In the genomic region with DNA sequence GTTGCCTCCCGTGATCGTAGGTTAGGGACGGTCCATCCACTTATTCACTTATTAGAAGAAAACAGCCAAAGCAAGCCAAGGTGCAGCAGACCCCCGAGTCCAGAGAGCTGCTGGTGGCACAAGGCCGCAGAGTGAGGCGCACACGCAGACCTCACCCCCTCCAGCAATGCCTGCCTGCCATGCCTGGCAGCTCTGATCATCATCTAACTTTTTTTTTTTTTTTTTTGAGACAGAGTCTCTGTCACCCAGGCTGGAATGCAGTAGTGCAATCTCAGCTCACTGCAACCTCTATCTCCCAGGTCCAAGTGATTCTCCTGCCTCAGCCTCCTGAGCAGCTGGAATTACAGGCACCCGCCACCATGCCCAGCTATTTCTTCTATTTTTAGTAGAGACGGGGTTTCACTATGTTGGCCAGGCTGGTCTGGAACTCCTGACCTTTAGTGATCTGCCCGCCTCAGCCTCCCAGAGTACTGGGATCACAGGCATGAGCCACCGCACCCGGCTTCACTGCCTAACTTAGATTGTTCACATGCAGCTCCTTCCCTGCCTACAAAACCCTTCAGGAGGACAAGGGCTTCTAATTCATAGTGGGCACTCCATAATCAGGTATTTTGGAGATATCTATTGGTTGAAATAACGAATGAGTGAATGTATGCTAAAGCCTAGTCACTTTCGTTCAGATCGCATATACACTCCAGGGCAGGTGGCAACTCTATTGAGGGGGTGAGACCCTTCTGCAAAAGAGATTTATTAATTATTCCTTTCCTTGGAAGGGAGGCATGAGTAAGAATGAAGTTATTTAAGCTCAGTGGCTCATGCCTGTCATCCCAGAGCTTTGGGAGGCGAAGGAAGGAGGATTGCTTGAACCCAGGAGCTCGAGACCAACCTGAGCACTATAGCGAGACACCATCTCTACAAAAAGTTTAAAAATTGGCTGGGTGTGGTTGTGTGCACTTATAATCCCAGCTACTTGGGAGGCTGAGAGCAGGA, we compare ENCODE assay signal across 11 cellular contexts. TPM values are rescaled to one million over a fixed set of nuclear protein-coding genes. Genes with fewer than 3 reads are reported as not detected.
DNase-seq lines count a peak whose midpoint lies in the region; ATAC-seq and TF ChIP-seq lines count a peak whose summit lies in the region.
"Had no signal": no experiment of that assay in that cellular context is flagged by ENCODE, and none has a peak within 500 bp of the region (broad histone marks: within the 10 kb centered on the region; RNA-seq: fewer than 3 reads in every experiment).

No MANE protein-coding gene starts in this region.

- H3K9me3 ChIP-seq in neural progenitor cell (ENCODE audit: low read depth), result no peaks in the 10 kb centered on the region

- peak overlapping the region; percentile 11 for H2AFZ ChIP-seq in neural progenitor cell (replicated peaks)

- H3K4me3 ChIP-seq in NB4 (ENCODE audit: low read depth, low read length) (peak overlapping the region; percentile 6), neural progenitor cell (no peak overlapping the region)

- intact Hi-C loops in dendritic cell treated with granulocyte-macrophage colony-stimulating factor and Interleukin-4, amounts not matched to agents 40 ng/mL and 50 ng/mL, for 4 days (cut with micrococcal nuclease), result no loop called here

- no peaks in the 10 kb centered on the region for H3K79me2 ChIP-seq in neural progenitor cell (ENCODE audit: low read depth)

- H3K36me3 ChIP-seq in neural progenitor cell, result no peaks in the 10 kb centered on the region

- peak overlapping the region; percentile 48 for H3K27ac ChIP-seq in 22Rv1
- no peak overlapping the region for H3K27ac ChIP-seq in neural progenitor cell

- no peak overlapping the region for H3K9ac ChIP-seq in neural progenitor cell

- H3K36me3 Mint-ChIP-seq in dendritic cell treated with granulocyte-macrophage colony-stimulating factor and Interleukin-4, amounts not matched to agents 40 ng/mL and 50 ng/mL, for 4 days (ENCODE audit: low read depth), result no peaks in the 10 kb centered on the region
- H3K36me3 Mint-ChIP-seq in neural progenitor cell, result no peaks in the 10 kb centered on the region
- peaks cover 13% of the 10 kb centered on the region for H3K36me3 Mint-ChIP-seq in effector memory CD8-positive, alpha-beta T cell (ENCODE audit: insufficient read depth)

- H3K9me3 Mint-ChIP-seq in dendritic cell treated with granulocyte-macrophage colony-stimulating factor and Interleukin-4, amounts not matched to agents 40 ng/mL and 50 ng/mL, for 4 days, result no peaks in the 10 kb centered on the region
- no peaks in the 10 kb centered on the region for H3K9me3 Mint-ChIP-seq in neural progenitor cell
- H3K9me3 Mint-ChIP-seq in effector memory CD8-positive, alpha-beta T cell, result no peaks in the 10 kb centered on the region
- H3K9me3 Mint-ChIP-seq: activated T-cell treated with anti-CD3 and anti-CD28 coated beads, Interleukin-2, amount 50 U/mL, for 24 hours had no signal

- H3F3A ChIP-seq in neural progenitor cell (ENCODE audit: low read depth), result peaks cover 10% of the 10 kb centered on the region

- no peaks in the 10 kb centered on the region for H3K27me3 ChIP-seq in neural progenitor cell

- DNase-seq in NB4 (ENCODE audit: low read depth) (no peak), neural progenitor cell (ENCODE audit: low spot score) (no peak), SW480 (ENCODE audit: low spot score) (no peak)
- no peak for DNase-seq in effector memory CD8-positive, alpha-beta T cell
- DNase-seq: central memory CD4-positive, alpha-beta T cell; NCI-H1048 had no signal

- peaks cover 60% of the 10 kb centered on the region for H3K4me1 Mint-ChIP-seq in dendritic cell treated with granulocyte-macrophage colony-stimulating factor and Interleukin-4, amounts not matched to agents 40 ng/mL and 50 ng/mL, for 4 days (ENCODE audit: low read depth)
- peaks cover 39% of the 10 kb centered on the region for H3K4me1 Mint-ChIP-seq in neural progenitor cell
- H3K4me1 Mint-ChIP-seq in effector memory CD8-positive, alpha-beta T cell (ENCODE audit: low read depth in 2 of 2), result peaks cover 8 to 10% of the 10 kb centered on the region in 2 donors

- TF ChIP-seq POLR2A in NB4 (IDR thresholded peaks at IDR 0.05; ENCODE audit: extremely low read depth, insufficient read length), result no peak

- ATAC-seq in GM21423 (IDR thresholded peaks at IDR 0.05; ENCODE audit: unreplicated experiment) (no peak), GM21367 (IDR thresholded peaks at IDR 0.05; ENCODE audit: unreplicated experiment) (no peak)
- no peak for ATAC-seq in effector memory CD8-positive, alpha-beta T cell (replicated peaks)

- no peak overlapping the region for H3K4me3 Mint-ChIP-seq in dendritic cell treated with granulocyte-macrophage colony-stimulating factor and Interleukin-4, amounts not matched to agents 40 ng/mL and 50 ng/mL, for 4 days
- peak overlapping the region; percentile 52 for H3K4me3 Mint-ChIP-seq in neural progenitor cell
- H3K4me3 Mint-ChIP-seq in effector memory CD8-positive, alpha-beta T cell, result no peak overlapping the region
- H3K4me3 Mint-ChIP-seq: activated T-cell treated with anti-CD3 and anti-CD28 coated beads, Interleukin-2, amount 50 U/mL, for 24 hours had no signal

- peak overlapping the region; percentile 58 for H3K27ac Mint-ChIP-seq in dendritic cell treated with granulocyte-macrophage colony-stimulating factor and Interleukin-4, amounts not matched to agents 40 ng/mL and 50 ng/mL, for 4 days
- H3K27ac Mint-ChIP-seq in neural progenitor cell, result no peak overlapping the region
- no peak overlapping the region for H3K27ac Mint-ChIP-seq in effector memory CD8-positive, alpha-beta T cell

- H3K4me1 ChIP-seq in neural progenitor cell, result peaks cover 7% of the 10 kb centered on the region

- no peaks in the 10 kb centered on the region for H4K20me1 ChIP-seq in neural progenitor cell (ENCODE audit: low read depth)

- H3K4me2 ChIP-seq in neural progenitor cell, result no peak overlapping the region

- TF ChIP-seq CTCF in 22Rv1 (IDR thresholded peaks at IDR 0.05), result no peak
- no peak for TF ChIP-seq CTCF in NB4 (IDR thresholded peaks at IDR 0.05; ENCODE audit: low read depth, low read length)
- TF ChIP-seq CTCF in neural progenitor cell (IDR thresholded peaks at IDR 0.05), result no peak

- H3K27me3 Mint-ChIP-seq in dendritic cell treated with granulocyte-macrophage colony-stimulating factor and Interleukin-4, amounts not matched to agents 40 ng/mL and 50 ng/mL, for 4 days, result peaks cover 40% of the 10 kb centered on the region
- peaks cover 11% of the 10 kb centered on the region for H3K27me3 Mint-ChIP-seq in neural progenitor cell (ENCODE audit: insufficient read depth, low read depth)
- H3K27me3 Mint-ChIP-seq in effector memory CD8-positive, alpha-beta T cell, result peaks cover 26 to 50% of the 10 kb centered on the region in 2 donors

RNA-seq across cellular contexts. Expression of a gene that starts 15.9 kb away (rescaled TPM):
- total RNA-seq in neural progenitor cell (ENCODE audit: low replicate concordance), result 1.4 and 2.3 TPM in 2 replicates

RNA-seq across cellular contexts. Expression of a gene that starts 25.8 kb away (rescaled TPM):
- total RNA-seq in neural progenitor cell (ENCODE audit: low replicate concordance), result 0.03 TPM in 1 of 2 replicates, not detected in the other

RNA-seq across cellular contexts. Expression of a gene that starts 53.1 kb away (rescaled TPM):
- total RNA-seq in neural progenitor cell (ENCODE audit: low replicate concordance), result 74.4 and 94.2 TPM in 2 replicates
